In genomic region chr4:106065018-106065417, GRCh38 we compare ENCODE assay signal across 23 cellular contexts.
DNase-seq lines count a peak whose midpoint lies in the region; ATAC-seq and TF ChIP-seq lines count a peak whose summit lies in the region.
"Had no signal": no experiment of that assay in that cellular context is flagged by ENCODE, and none has a peak within 500 bp of the region (broad histone marks: within the 10 kb centered on the region; RNA-seq: fewer than 3 reads in every experiment).

No MANE protein-coding gene starts in this region.

- H3K27me3 Mint-ChIP-seq in nephron (ENCODE audit: low read depth) = no peaks in the 10 kb centered on the region
- H3K27me3 Mint-ChIP-seq: CD4-positive, alpha-beta T cell had no signal

- no peak overlapping the region for H3K4me3 Mint-ChIP-seq in nephron
- H3K4me3 Mint-ChIP-seq: CD4-positive, alpha-beta T cell; GM23338 had no signal

- DNase-seq in AG10803 (ENCODE audit: low read depth) (no peak), RWPE2 (ENCODE audit: low spot score) (no peak), fibroblast of peridontal ligament (ENCODE audit: extremely low read depth) (peak; percentile 14), RWPE1 (ENCODE audit: low spot score) (no peak)
- no peak for DNase-seq in activated CD8-positive, alpha-beta memory T cell treated with anti-CD3 and anti-CD28 coated beads, Interleukin-2, amount 50 U/mL, for 48 hours
- DNase-seq: Caco-2; CD4-positive, alpha-beta T cell; DMS 273 treated with DMSO at 0.1 percent for 48 hours; DMS79 treated with DMSO at 0.1 percent for 48 hours; HCEC 1CT; KG1; NCI-H1105 treated with DMSO at 0.1 percent for 48 hours; NCI-H2081; NCI-H2171; NCI-H345; NCI-H524; NCI-H774; NK-92 treated with Interleukin-12 subunit alpha and Interleukin-12 subunit beta, amount 100 ng/mL, for 24 hours; SHP77 had no signal

- H3K9me3 Mint-ChIP-seq in nephron = peaks cover 15% of the 10 kb centered on the region
- H3K9me3 Mint-ChIP-seq: CD4-positive, alpha-beta T cell had no signal

- ATAC-seq in RWPE2 (ENCODE audit: low read depth) = no peak
- ATAC-seq in GM18517 (IDR thresholded peaks at IDR 0.05; ENCODE audit: unreplicated experiment) = no peak
- ATAC-seq in GM21367 (IDR thresholded peaks at IDR 0.05; ENCODE audit: unreplicated experiment) = no peak
- ATAC-seq: GM23338 had no signal

- CTCF ChIA-PET in RWPE1 (lab: Yijun Ruan, JAX) = interaction anchor here (0.6 kb wide), 1 partner anchor 110 kb away, joined by 3 read pairs; no protein-coding TSS in a partner anchor

- no peak overlapping the region for H3K4me3 ChIP-seq in AG10803 (ENCODE audit: low read length)
- no peak overlapping the region for H3K4me3 ChIP-seq in RWPE2 (ENCODE audit: severe bottlenecking)
- H3K4me3 ChIP-seq: GM23338 had no signal

- no peaks in the 10 kb centered on the region for H3K27me3 ChIP-seq in RWPE2 (ENCODE audit: insufficient read depth, poor library complexity, severe bottlenecking)

- 0 out of 2 replicates have a peak, but pooled peaks have one; percentile 9 for TF ChIP-seq CTCF in AG10803 (conservative IDR thresholded peaks at IDR 0.05; ENCODE audit: low read length)
- peak; percentile 44 for TF ChIP-seq CTCF in RWPE2 (IDR thresholded peaks at IDR 0.05; ENCODE audit: poor library complexity, severe bottlenecking)
- no peak for TF ChIP-seq CTCF in nephron (IDR thresholded peaks at IDR 0.05; ENCODE audit: unreplicated experiment in 3 of 3)
- no peak for TF ChIP-seq CTCF in RWPE1 (conservative IDR thresholded peaks at IDR 0.05; ENCODE audit: low read depth)

- H3K9me3 ChIP-seq in RWPE2 (ENCODE audit: severe bottlenecking) = no peaks in the 10 kb centered on the region
- H3K9me3 ChIP-seq: Caco-2 had no signal

- H3K4me1 ChIP-seq in RWPE2 (ENCODE audit: insufficient read depth, poor library complexity, severe bottlenecking) = peaks cover 13% of the 10 kb centered on the region

- peak overlapping the region; percentile 60 to 78 (median 71) for H3K27ac Mint-ChIP-seq in nephron
- H3K27ac Mint-ChIP-seq: CD4-positive, alpha-beta T cell; GM23338 had no signal

- H3K36me3 Mint-ChIP-seq in nephron (ENCODE audit: low read depth) = peaks cover 24% of the 10 kb centered on the region

- peaks cover 41% of the 10 kb centered on the region for H3K4me1 Mint-ChIP-seq in nephron

- H3K27ac ChIP-seq in RWPE2 (ENCODE audit: poor library complexity, severe bottlenecking) (no peak overlapping the region), RWPE1 (no peak overlapping the region)

- no peaks in the 10 kb centered on the region for H3K36me3 ChIP-seq in RWPE2 (ENCODE audit: low read depth)

- POLR2A ChIA-PET in RWPE1 (lab: Yijun Ruan, JAX; ENCODE audit: low non-redundant PET) = no interaction called here

Comparison
In these comparisons a context has a peak if more than half of its experiments do, and no peak if none do; other contexts are left out.
1. CTCF ChIP-seq: peak in AG10803 (single experiment) and RWPE2 (single experiment); none in nephron (0 of 3) and RWPE1 (single experiment).